ENCODE assay signal across 12 cellular contexts in the genomic region with DNA sequence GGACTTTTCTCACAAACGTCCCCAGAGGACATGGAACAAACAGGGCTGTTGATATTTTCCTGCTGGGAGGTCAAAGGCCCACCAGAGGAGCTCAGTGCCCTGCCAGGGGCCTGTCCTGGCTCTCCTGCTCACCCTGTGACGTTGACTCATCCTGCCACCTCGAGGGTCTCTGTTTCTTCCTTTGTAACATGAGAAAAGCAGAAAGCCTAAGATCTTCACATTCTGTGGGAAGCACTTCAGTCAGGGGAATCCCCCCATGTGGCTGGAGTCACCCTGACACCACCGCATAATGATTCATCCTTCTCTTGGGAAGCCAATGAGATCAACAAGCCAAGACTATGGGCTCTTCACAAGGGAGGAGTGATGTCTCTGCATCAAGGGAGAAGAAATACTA.
DNase-seq lines count a peak whose midpoint lies in the region; ATAC-seq, FAIRE-seq and TF ChIP-seq lines count a peak whose summit lies in the region.
"Had no signal": no experiment of that assay in that cellular context is flagged by ENCODE, and none has a peak within 500 bp of the region (broad histone marks: within the 10 kb centered on the region; RNA-seq: fewer than 3 reads in every experiment).

No MANE protein-coding gene starts in this region.

- no peak overlapping the region for H3K4me3 ChIP-seq in AG04449 (ENCODE audit: low read depth, low read length)
- no peak overlapping the region for H3K4me3 ChIP-seq in mucosa of descending colon
- no peak overlapping the region for H3K4me3 ChIP-seq in prostate gland
- H3K4me3 ChIP-seq in kidney (ENCODE audit: low read length in 2 of 2) = no peak overlapping the region
- H3K4me3 ChIP-seq in esophagus squamous epithelium = no peak overlapping the region
- H3K4me3 ChIP-seq: tibial artery had no signal

- no peaks in the 10 kb centered on the region for H3K9me3 ChIP-seq in mucosa of descending colon
- no peaks in the 10 kb centered on the region for H3K9me3 ChIP-seq in prostate gland
- H3K9me3 ChIP-seq in kidney (ENCODE audit: control insufficient read depth in 1 of 2, low read length in 2 of 2) = no peaks in the 10 kb centered on the region
- H3K9me3 ChIP-seq in esophagus squamous epithelium = no peaks in the 10 kb centered on the region
- H3K9me3 ChIP-seq: tibial artery had no signal

- intact Hi-C loops in mucosa of descending colon (cut with DNase I, micrococcal nuclease) (no loop called here), prostate gland (cut with DNase I) (loop anchor here (2.0 kb wide), 1 partner anchor 27 kb away; no protein-coding TSS in a partner anchor), kidney (cut with DNase I) (no loop called here), esophagus squamous epithelium (cut with DNase I) (no loop called here)

- peak; percentile 41 for DNase-seq in AG04449 (ENCODE audit: low read depth, low spot score)
- peak; percentile 95 for DNase-seq in HT1080 (ENCODE audit: low read depth)
- DNase-seq in activated T-helper 9 cell treated with anti-CD3 and anti-CD28 coated beads, Interleukin-2, amount 50 U/mL, for 16 hours (ENCODE audit: low read depth) = peak; percentile 23
- DNase-seq in mucosa of descending colon = no peak
- DNase-seq in prostate gland (ENCODE audit: low spot score) = no peak
- no peak for DNase-seq in kidney
- DNase-seq in esophagus squamous epithelium (lab: John Stamatoyannopoulos, UW) = no peak
- DNase-seq: DMS53, mesendoderm, NCI-H446 had no signal

- H3K27me3 ChIP-seq in prostate gland (replicated peaks; ENCODE audit: insufficient read depth) = no peaks in the 10 kb centered on the region
- H3K27me3 ChIP-seq in esophagus squamous epithelium = peaks cover 0 to 5% (median 0%) of the 10 kb centered on the region in 4 donors
- H3K27me3 ChIP-seq: tibial artery had no signal

- FAIRE-seq in kidney (lab: Jason Lieb, UNC) = no peak

- no peak overlapping the region for H3K9ac ChIP-seq in kidney (ENCODE audit: low read length in 2 of 2)

- H3K27ac ChIP-seq in prostate gland (no peak overlapping the region), kidney (ENCODE audit: low read depth in 2 of 2, low read length in 2 of 2) (no peak overlapping the region), esophagus squamous epithelium (no peak overlapping the region)
- H3K27ac ChIP-seq: tibial artery had no signal

- CTCF ChIA-PET in AG04449 (lab: Yijun Ruan, JAX) = interaction anchor here (0.9 to 9.0 kb wide), 12 partner anchors 10 to 388 kb away, joined by 3 to 248 read pairs (median 9); no protein-coding TSS in a partner anchor

- peak; percentile 33 for ATAC-seq in mucosa of descending colon
- ATAC-seq in GM21786 (IDR thresholded peaks at IDR 0.05; ENCODE audit: unreplicated experiment) = no peak

- no peaks in the 10 kb centered on the region for H3K36me3 ChIP-seq in mucosa of descending colon (ENCODE audit: low read depth)
- no peaks in the 10 kb centered on the region for H3K36me3 ChIP-seq in prostate gland
- no peaks in the 10 kb centered on the region for H3K36me3 ChIP-seq in kidney (ENCODE audit: control insufficient read depth in 1 of 2, insufficient read depth in 2 of 2, low read length in 2 of 2)
- H3K36me3 ChIP-seq in esophagus squamous epithelium = no peaks in the 10 kb centered on the region
- H3K36me3 ChIP-seq: tibial artery had no signal

- TF ChIP-seq CTCF in AG04449 (IDR thresholded peaks at IDR 0.05; ENCODE audit: insufficient read depth, low read length, missing control alignments) = no peak
- TF ChIP-seq CTCF in mucosa of descending colon (IDR thresholded peaks at IDR 0.05) = no peak
- TF ChIP-seq CTCF in prostate gland (IDR thresholded peaks at IDR 0.05) = no peak
- TF ChIP-seq CTCF in kidney (IDR thresholded peaks at IDR 0.05; ENCODE audit: borderline replicate concordance, extremely low read depth, insufficient read depth) = no peak
- TF ChIP-seq CTCF in esophagus squamous epithelium (IDR thresholded peaks at IDR 0.05) = no peak

- no peaks in the 10 kb centered on the region for H3K4me1 ChIP-seq in mucosa of descending colon (ENCODE audit: low read depth)
- no peaks in the 10 kb centered on the region for H3K4me1 ChIP-seq in prostate gland (replicated peaks)
- no peaks in the 10 kb centered on the region for H3K4me1 ChIP-seq in kidney (ENCODE audit: control insufficient read depth in 1 of 2, insufficient read depth in 1 of 2, low read depth in 1 of 2, low read length in 2 of 2)
- no peaks in the 10 kb centered on the region for H3K4me1 ChIP-seq in esophagus squamous epithelium
- H3K4me1 ChIP-seq: tibial artery had no signal

- POLR2A ChIA-PET in AG04449 (lab: Yijun Ruan, JAX) = no interaction called here

- no peak for TF ChIP-seq POLR2A in prostate gland (IDR thresholded peaks at IDR 0.05)
- no peak for TF ChIP-seq POLR2A in esophagus squamous epithelium (IDR thresholded peaks at IDR 0.05)

- 48% methylated on average over 4 of the region's 4 CpGs for WGBS in prostate gland
- WGBS in esophagus squamous epithelium, 2 donors = 31 to 37% methylated on average over 2 to 4 of the region's 4 CpGs

Comparison
In these comparisons a context has a peak if more than half of its experiments do, and no peak if none do; other contexts are left out.
1. DNase-seq: peak in AG04449 (single experiment), HT1080 (single experiment) and activated T-helper 9 cell treated with anti-CD3 and anti-CD28 coated beads, Interleukin-2, amount 50 U/mL, for 16 hours (single experiment); none in mucosa of descending colon (0 of 3), prostate gland (single experiment), kidney (single experiment) and esophagus squamous epithelium (single experiment).